In genomic region chr13:20924758-20925394, GRCh38 we compare ENCODE assay signal across 8 cellular contexts. TPM values are rescaled to one million over a fixed set of nuclear protein-coding genes. Genes with fewer than 3 reads are reported as not detected.
DNase-seq lines count a peak whose midpoint lies in the region; ATAC-seq and TF ChIP-seq lines count a peak whose summit lies in the region.

No MANE protein-coding gene starts in this region.

- H3K27me3 Mint-ChIP-seq in T-cell, result no peaks in the 10 kb centered on the region

- no peak overlapping the region for H3K4me3 Mint-ChIP-seq in T-cell

- no peaks in the 10 kb centered on the region for H3K36me3 Mint-ChIP-seq in T-cell

- H3K27ac ChIP-seq in adrenal gland (no peak overlapping the region), right cardiac atrium (ENCODE audit: low read length) (no peak overlapping the region)

- no peaks in the 10 kb centered on the region for H3K9me3 ChIP-seq in adrenal gland (replicated peaks in 1 of 3)
- no peaks in the 10 kb centered on the region for H3K9me3 ChIP-seq in right cardiac atrium (ENCODE audit: control insufficient read depth, low read length)

- DNase-seq in ELF-1 (ENCODE audit: low read depth, low spot score) (peak; percentile 63), NCI-H1105 (lab: John Stamatoyannopoulos, UW) (peak; percentile 46), T-cell (peak; percentile 13 to 80 (median 65)), adrenal gland (peak; percentile 66 to 91 (median 84)), right cardiac atrium (peak; percentile 76 to 88 (median 78)), sciatic nerve (ENCODE audit: low spot score) (peak; percentile 91), 8988T (no peak)

- peak; percentile 50 to 84 (median 67) for TF ChIP-seq CTCF in adrenal gland (IDR thresholded peaks at IDR 0.05)

- no peaks in the 10 kb centered on the region for H3K4me1 ChIP-seq in adrenal gland (replicated peaks in 1 of 2)
- no peaks in the 10 kb centered on the region for H3K4me1 ChIP-seq in right cardiac atrium (ENCODE audit: control insufficient read depth, insufficient read depth, low read length)

- no peaks in the 10 kb centered on the region for H3K36me3 ChIP-seq in adrenal gland (replicated peaks in 1 of 2)

- POLR2A ChIA-PET in T-cell (lab: Charles Lee), result interaction anchor here in 1 of 2 donors (0.6 kb wide), 1 partner anchor 577 kb away, joined by 3 read pairs; no protein-coding TSS in a partner anchor

- CTCF ChIA-PET in T-cell (lab: Charles Lee), result interaction anchor here (0.5 to 2.0 kb wide), 15 partner anchors 10 to 1548 kb away, joined by 3 to 11 read pairs (median 3); no protein-coding TSS in a partner anchor

- intact Hi-C loops in adrenal gland (cut with DNase I) (loop anchor here (5.0 to 10.0 kb wide), 2 partner anchors 213 to 430 kb away; no protein-coding TSS in a partner anchor), right cardiac atrium (cut with DNase I) (loop anchor here (5.0 to 10.0 kb wide), 6 partner anchors 210 to 740 kb away; partner anchors contain the start of gene GJB2 (in 1 of the 4)), sciatic nerve (cut with DNase I) (no loop called here)

- H3K4me1 Mint-ChIP-seq in T-cell, result no peaks in the 10 kb centered on the region

- TF ChIP-seq POLR2A in adrenal gland (IDR thresholded peaks at IDR 0.05), result no peak

- H3K27me3 ChIP-seq in adrenal gland (no peaks in the 10 kb centered on the region), right cardiac atrium (ENCODE audit: control insufficient read depth, insufficient read depth) (no peaks in the 10 kb centered on the region)

- ATAC-seq in T-cell (replicated peaks in 1 of 4) (peak in 1 of 4 experiments; percentile 61), right cardiac atrium (peak in 1 of 2 donors; percentile 57), sciatic nerve (peak; percentile 63), GM21576 (IDR thresholded peaks at IDR 0.05; ENCODE audit: unreplicated experiment) (no peak)

- H3K4me3 ChIP-seq in adrenal gland, result no peak overlapping the region
- no peak overlapping the region for H3K4me3 ChIP-seq in right cardiac atrium (ENCODE audit: low read length)

- H3K9me3 Mint-ChIP-seq in T-cell, result no peaks in the 10 kb centered on the region

- no peak overlapping the region for H3K27ac Mint-ChIP-seq in T-cell

- 32 to 35% (median 33%) methylated on average over 3 of the region's 3 CpGs for WGBS in adrenal gland, 4 donors
- WGBS in right cardiac atrium, result 32% methylated on average over 3 of the region's 3 CpGs

RNA-seq across cellular contexts. Expression of gene XPO4, which starts 22.3 kb away (rescaled TPM):
- 10 to 100 TPM; 20.7 to 22.5 (median 22.0) TPM for total RNA-seq in T-cell
- total RNA-seq in adrenal gland, result 10 to 100 TPM in 6 of 8 donors, 1 to 10 TPM in 2; 8.0 to 20.3 (median 13.0) TPM
- polyA plus RNA-seq in adrenal gland, result 10 to 100 TPM in 1 of 3 donors, 1 to 10 TPM in 2; 1.9 to 10.5 (median 2.4) TPM
- total RNA-seq in right cardiac atrium, result 10 to 100 TPM in 3 of 4 donors, 1 to 10 TPM in 1; 9.3 to 13.8 (median 10.5) TPM
- 2.9 TPM for polyA plus RNA-seq in right cardiac atrium
- 13.9 TPM for total RNA-seq in sciatic nerve
